In the genomic region with DNA sequence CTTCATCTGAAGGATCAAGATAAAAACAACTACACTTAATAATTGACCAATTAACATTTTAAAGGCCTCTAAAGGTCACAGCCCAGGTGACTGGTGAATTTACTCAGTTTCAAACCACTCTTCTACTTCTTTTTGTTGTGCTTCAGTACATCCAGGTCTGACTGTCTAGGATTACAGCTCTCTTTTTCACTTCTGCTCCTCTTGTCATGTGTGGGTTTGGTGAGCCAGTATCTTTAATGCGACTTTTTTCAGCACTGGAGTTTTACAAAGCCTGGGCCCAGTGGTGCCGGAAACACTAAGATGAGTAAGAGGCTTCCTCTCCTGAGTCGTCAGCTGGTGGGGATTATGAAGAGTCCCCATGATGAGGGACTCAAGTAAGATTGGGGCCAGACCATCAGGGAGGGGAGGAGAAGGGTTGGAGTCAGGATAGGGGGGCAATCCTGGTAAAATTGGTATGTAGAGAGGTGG, we compare ENCODE assay signal across 9 cellular contexts. TPM values are rescaled to one million over a fixed set of nuclear protein-coding genes. Genes with fewer than 3 reads are reported as not detected.
DNase-seq lines count a peak whose midpoint lies in the region; ATAC-seq and TF ChIP-seq lines count a peak whose summit lies in the region.
"Had no signal": no experiment of that assay in that cellular context is flagged by ENCODE, and none has a peak within 500 bp of the region (broad histone marks: within the 10 kb centered on the region; RNA-seq: fewer than 3 reads in every experiment).

No MANE protein-coding gene starts in this region.

- H3K4me3 ChIP-seq in gastroesophageal sphincter (no peak overlapping the region), gastrocnemius medialis (no peak overlapping the region)
- H3K4me3 ChIP-seq: heart left ventricle had no signal

- no peaks in the 10 kb centered on the region for H3K27me3 ChIP-seq in gastroesophageal sphincter
- no peaks in the 10 kb centered on the region for H3K27me3 ChIP-seq in gastrocnemius medialis
- H3K27me3 ChIP-seq: heart left ventricle had no signal

- H3K4me1 ChIP-seq in gastroesophageal sphincter (peaks cover 0 to 47% (median 0%) of the 10 kb centered on the region in 3 donors), gastrocnemius medialis (peaks cover 13 to 24% of the 10 kb centered on the region in 2 donors)

- in situ Hi-C loops in gastrocnemius medialis (cut with MboI; ENCODE audit: low sequenced_read_pairs in 4 of 4): no loop called here

- TF ChIP-seq CTCF in gastroesophageal sphincter (IDR thresholded peaks at IDR 0.05) (no peak), gastrocnemius medialis (IDR thresholded peaks at IDR 0.05 in 4 of 5, conservative IDR thresholded peaks at IDR 0.05 in 1 of 5) (no peak)

- no peak for TF ChIP-seq EP300 in gastroesophageal sphincter (IDR thresholded peaks at IDR 0.05)

- H3K36me3 ChIP-seq in gastroesophageal sphincter (peaks cover 0 to 11% of the 10 kb centered on the region in 2 donors), gastrocnemius medialis (peaks cover 0 to 7% of the 10 kb centered on the region in 2 donors)

- ATAC-seq in GM19324 (IDR thresholded peaks at IDR 0.05; ENCODE audit: low FRiP score, unreplicated experiment): peak; percentile 96
- ATAC-seq in HG03095 (IDR thresholded peaks at IDR 0.05; ENCODE audit: unreplicated experiment): peak; percentile 100
- no peak for ATAC-seq in gastroesophageal sphincter
- ATAC-seq in gastrocnemius medialis: no peak

- H3K27ac ChIP-seq in gastroesophageal sphincter: no peak overlapping the region
- H3K27ac ChIP-seq in gastrocnemius medialis: no peak overlapping the region

- TF ChIP-seq POLR2A in gastroesophageal sphincter (IDR thresholded peaks at IDR 0.05): no peak
- no peak for TF ChIP-seq POLR2A in gastrocnemius medialis (IDR thresholded peaks at IDR 0.05)

- H3K9me3 ChIP-seq in gastroesophageal sphincter (no peaks in the 10 kb centered on the region), gastrocnemius medialis (no peaks in the 10 kb centered on the region)
- H3K9me3 ChIP-seq: heart left ventricle had no signal

- intact Hi-C loops in gastrocnemius medialis (cut with DNase I; ENCODE audit: low total_unique reads): no loop called here

- WGBS in gastroesophageal sphincter (ENCODE audit: low coverage in 1 of 2), 2 donors: 67 to 80% methylated on average over 2 of the region's 3 CpGs

- peak; percentile 68 to 75 for DNase-seq in activated CD4-positive, alpha-beta T cell treated with anti-CD3 and anti-CD28 coated beads, Interleukin-2, amount 50 U/mL, for 48 hours
- DNase-seq in myocyte (ENCODE audit: low read depth) (peak; percentile 7), middle frontal gyrus (ENCODE audit: extremely low spot score, low spot score) (no peak), mesenteric fat pad (ENCODE audit: low spot score) (no peak), gastrocnemius medialis (no peak)
- DNase-seq: heart left ventricle had no signal

RNA-seq across cellular contexts. Expression of gene HECA, which starts 27.0 kb away (rescaled TPM):
- total RNA-seq in myocyte: 15.0 and 15.6 TPM in 2 replicates
- polyA plus RNA-seq in myocyte (2012): 4.8 TPM
- total RNA-seq in gastroesophageal sphincter: 10 to 100 TPM; 36.1 to 70.1 (median 46.9) TPM
- total RNA-seq in mesenteric fat pad: 33.6 TPM
- total RNA-seq in gastrocnemius medialis: 10 to 100 TPM; 34.5 to 59.1 (median 47.2) TPM

Comparison
In these comparisons a context has a peak if more than half of its experiments do, and no peak if none do; other contexts are left out.
1. ATAC-seq: peak in GM19324 (single experiment) and HG03095 (single experiment); none in gastroesophageal sphincter (single experiment) and gastrocnemius medialis (0 of 2).
2. DNase-seq: peak in activated CD4-positive, alpha-beta T cell treated with anti-CD3 and anti-CD28 coated beads, Interleukin-2, amount 50 U/mL, for 48 hours (2 of 2) and myocyte (single experiment); none in middle frontal gyrus (single experiment), mesenteric fat pad (single experiment) and gastrocnemius medialis (0 of 2).